1 cellular context compared by ENCODE assay signal in the genomic region with DNA sequence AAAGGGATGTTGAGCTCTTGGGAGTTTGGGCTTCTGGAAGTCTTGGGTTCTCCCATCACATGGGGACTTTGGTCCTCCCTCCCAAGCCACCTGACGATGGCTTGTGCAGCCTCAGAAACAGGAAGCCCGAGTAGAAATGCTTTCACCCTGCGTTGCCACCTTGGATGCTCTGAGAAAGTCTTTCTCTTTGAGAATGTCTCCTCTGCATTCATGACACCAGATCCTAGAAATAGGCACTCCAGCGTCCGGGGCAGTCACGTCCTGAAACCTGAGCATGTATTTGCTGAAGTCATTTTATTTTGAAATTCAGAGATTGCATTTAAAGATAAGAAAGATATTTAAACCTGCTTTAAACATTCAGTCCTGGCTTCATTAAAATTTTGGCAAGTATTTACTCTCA.
TF ChIP-seq lines count a peak whose summit lies in the region.

No MANE protein-coding gene starts in this region.

TF ChIP-seq in H1, 55 proteins besides CTCF, POLR2A, EP300 and RAD21:
- TF ChIP-seq ZNF274 (IDR thresholded peaks at IDR 0.05; ENCODE audit: borderline replicate concordance, extremely low read depth, low read length) (no peak), SIN3A (conservative IDR thresholded peaks at IDR 0.05 in 1 of 2, IDR thresholded peaks at IDR 0.05 in 1 of 2; ENCODE audit: low read depth in 1 of 2, low read length in 2 of 2) (no peak), CBX5 (IDR thresholded peaks at IDR 0.05; ENCODE audit: low read depth, low read length) (no peak), NANOG (IDR thresholded peaks at IDR 0.05; ENCODE audit: insufficient read depth, low read depth, low read length, poor library complexity, severe bottlenecking) (no peak), BRCA1 (IDR thresholded peaks at IDR 0.05; ENCODE audit: low read depth, low read length) (no peak), RNF2 (IDR thresholded peaks at IDR 0.05; ENCODE audit: borderline replicate concordance, low read depth, low read length, missing control alignments, poor library complexity, severe bottlenecking) (no peak), GTF2F1 (IDR thresholded peaks at IDR 0.05; ENCODE audit: borderline replicate concordance, low read depth, low read length) (no peak), SP4 (IDR thresholded peaks at IDR 0.05; ENCODE audit: low read length) (no peak), FOSL1 (IDR thresholded peaks at IDR 0.05; ENCODE audit: insufficient read depth, low read depth, low read length) (no peak), TBP (IDR thresholded peaks at IDR 0.05; ENCODE audit: low read depth, low read length) (no peak), CEBPB (IDR thresholded peaks at IDR 0.05; ENCODE audit: low read depth, low read length) (no peak)
